In genomic region chr15:96331942-96332853, GRCh38 we compare ENCODE assay signal across 8 cellular contexts. TPM values are rescaled to one million over a fixed set of nuclear protein-coding genes. Genes with fewer than 3 reads are reported as not detected.
DNase-seq lines count a peak whose midpoint lies in the region; ATAC-seq and TF ChIP-seq lines count a peak whose summit lies in the region.

No MANE protein-coding gene starts in this region.

- DNase-seq in NCI-H510A treated with DMSO at 0.1 percent for 48 hours (lab: John Stamatoyannopoulos, UW): peak; percentile 15
- DNase-seq in choroid plexus epithelial cell (ENCODE audit: low read depth): peak; percentile 62
- DNase-seq in occipital lobe (lab: John Stamatoyannopoulos, UW): no peak
- no peak for DNase-seq in foreskin melanocyte
- no peak for DNase-seq in T-helper 9 cell

- H3K27ac ChIP-seq in mesodermal cell (ENCODE audit: low read depth, low read length, severe bottlenecking): peak overlapping the region; percentile 46

- ATAC-seq in GM19351 (IDR thresholded peaks at IDR 0.05; ENCODE audit: unreplicated experiment): no peak

- peak overlapping the region; percentile 67 for H3K4me3 ChIP-seq in GM08714 (ENCODE audit: low read length)
- H3K4me3 ChIP-seq in choroid plexus epithelial cell (ENCODE audit: low read depth, low read length): peak overlapping the region; percentile 94
- H3K4me3 ChIP-seq in mesodermal cell (ENCODE audit: extremely low read depth, insufficient read depth, low read length, poor library complexity, severe bottlenecking): peak overlapping the region; percentile 57

- H3K9me3 ChIP-seq in mesodermal cell (ENCODE audit: control insufficient read depth, low read length): no peaks in the 10 kb centered on the region

- TF ChIP-seq CTCF in choroid plexus epithelial cell (conservative IDR thresholded peaks at IDR 0.05; ENCODE audit: low read depth, low read length): no peak

- H3K36me3 ChIP-seq in mesodermal cell (ENCODE audit: control insufficient read depth, insufficient read depth, low read length): peaks cover 13% of the 10 kb centered on the region

- 1% methylated on average over 56 to 73 of the region's 75 CpGs for WGBS in mesodermal cell (ENCODE audit: insufficient coverage in 2 of 2), 2 experiments

- H3K4me1 ChIP-seq in mesodermal cell (ENCODE audit: control insufficient read depth, insufficient read depth, low read length, poor library complexity, severe bottlenecking): peaks cover 28% of the 10 kb centered on the region

RNA-seq across cellular contexts. Expression of gene NR2F2, which starts 1.7 kb away (rescaled TPM):
- 8.3 TPM for polyA plus RNA-seq in mesodermal cell (2013, experiment 1 of 2)
- polyA plus RNA-seq in mesodermal cell (2013, experiment 2 of 2): 6.9 TPM
- total RNA-seq in occipital lobe: 4.1 TPM

Comparison
In these comparisons a context has a peak if more than half of its experiments do, and no peak if none do; other contexts are left out.
1. DNase-seq: peak in NCI-H510A treated with DMSO at 0.1 percent for 48 hours (single experiment) and choroid plexus epithelial cell (single experiment); none in occipital lobe (single experiment), foreskin melanocyte (single experiment) and T-helper 9 cell (single experiment).
2. Peak in every context shown above with its lines, with median percentiles within 50 percentile points of each other: H3K4me3 ChIP-seq.